Comparison of ENCODE assay signal across 10 cellular contexts in the genomic region with DNA sequence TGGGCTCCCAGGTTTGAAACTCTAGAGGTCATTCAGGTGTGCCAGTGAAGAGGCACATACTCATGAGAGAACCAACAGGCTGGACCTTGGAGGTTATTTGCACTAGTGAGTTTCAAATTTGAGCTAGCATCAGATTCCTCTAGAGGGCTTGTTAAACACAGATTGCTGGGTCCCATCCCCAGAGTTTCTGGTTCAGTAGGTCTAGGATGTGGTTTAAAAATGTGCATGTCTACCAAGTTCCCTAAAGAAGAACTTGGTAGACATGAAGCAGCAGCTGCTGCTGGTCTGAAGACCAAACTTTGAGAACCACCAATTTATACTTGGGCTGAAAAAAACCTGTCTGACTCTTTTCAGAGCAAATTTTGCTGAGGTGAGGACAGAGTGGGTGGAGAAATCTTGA.
DNase-seq lines count a peak whose midpoint lies in the region; ATAC-seq and TF ChIP-seq lines count a peak whose summit lies in the region.
"Had no signal": no experiment of that assay in that cellular context is flagged by ENCODE, and none has a peak within 500 bp of the region (broad histone marks: within the 10 kb centered on the region; RNA-seq: fewer than 3 reads in every experiment).

No MANE protein-coding gene starts in this region.

- peaks cover 60% of the 10 kb centered on the region for H4K20me1 ChIP-seq in OCI-LY3 (ENCODE audit: insufficient read depth, low read length)

- no peaks in the 10 kb centered on the region for H3K27me3 ChIP-seq in CD4-positive, alpha-beta T cell (ENCODE audit: control insufficient read depth, insufficient read depth, low read length)
- H3K27me3 ChIP-seq in OCI-LY3 (ENCODE audit: low read depth, low read length) (no peaks in the 10 kb centered on the region), lower lobe of right lung (ENCODE audit: low read depth) (no peaks in the 10 kb centered on the region)

- H3K4me2 ChIP-seq in OCI-LY3 (ENCODE audit: low read length) = peak overlapping the region; percentile 72

- H3K36me3 ChIP-seq in OCI-LY3 (replicated peaks; ENCODE audit: low read depth, low read length) (peaks cover 3% of the 10 kb centered on the region), lower lobe of right lung (no peaks in the 10 kb centered on the region)

- POLR2A ChIA-PET in CD4-positive, alpha-beta T cell (lab: Charles Lee) = interaction anchor here (1.1 to 2.5 kb wide), 4 partner anchors 10 to 62 kb away, joined by 3 to 8 read pairs (median 6); partner anchors contain the start of gene SUSD6

- H3K36me3 Mint-ChIP-seq in CD4-positive, alpha-beta T cell (ENCODE audit: low read depth) = peaks cover 25% of the 10 kb centered on the region
- H3K36me3 Mint-ChIP-seq: WTC11 had no signal

- H3K79me2 ChIP-seq in OCI-LY3 (ENCODE audit: low read length) = peaks cover 84% of the 10 kb centered on the region

- H3K9me3 Mint-ChIP-seq in CD4-positive, alpha-beta T cell = no peaks in the 10 kb centered on the region

- H3K4me1 ChIP-seq in OCI-LY3 (ENCODE audit: low read length) (peaks cover 70% of the 10 kb centered on the region), lower lobe of right lung (peaks cover 70% of the 10 kb centered on the region)

- no peaks in the 10 kb centered on the region for H3K9me3 ChIP-seq in CD4-positive, alpha-beta T cell (ENCODE audit: control insufficient read depth, low read length)
- H3K9me3 ChIP-seq in OCI-LY3 (ENCODE audit: insufficient read depth, low read length) (no peaks in the 10 kb centered on the region), lower lobe of right lung (no peaks in the 10 kb centered on the region)

- H3K27me3 Mint-ChIP-seq in CD4-positive, alpha-beta T cell = no peaks in the 10 kb centered on the region

- TF ChIP-seq CTCF in CD4-positive, alpha-beta T cell (IDR thresholded peaks at IDR 0.05) = no peak
- TF ChIP-seq CTCF in OCI-LY3 (IDR thresholded peaks at IDR 0.05; ENCODE audit: low read depth, low read length) = no peak
- no peak for TF ChIP-seq CTCF in lower lobe of right lung (IDR thresholded peaks at IDR 0.05)

- H3K27ac ChIP-seq in CD4-positive, alpha-beta T cell (ENCODE audit: low read depth, low read length) = no peak overlapping the region
- H3K27ac ChIP-seq in OCI-LY3 (ENCODE audit: low read length) (peak overlapping the region; percentile 60), lower lobe of right lung (peak overlapping the region; percentile 59)

- H3K4me1 Mint-ChIP-seq in CD4-positive, alpha-beta T cell (ENCODE audit: low read depth) = peaks cover 93% of the 10 kb centered on the region

- no peak for DNase-seq in CD4-positive, alpha-beta T cell
- DNase-seq in lower lobe of right lung = no peak
- no peak for DNase-seq in germinal center (ENCODE audit: low spot score)
- DNase-seq in hippocampal formation (lab: John Stamatoyannopoulos, UW) = no peak
- DNase-seq: NCI-H446 had no signal

- H3K4me3 Mint-ChIP-seq in CD4-positive, alpha-beta T cell = peak overlapping the region; percentile 74
- H3K4me3 Mint-ChIP-seq: WTC11 had no signal

- intact Hi-C loops in CD4-positive, alpha-beta T cell (cut with DNase I, micrococcal nuclease) = loop anchor here in 1 of 2 experiments (5.0 kb wide), 1 partner anchor 36 kb away; no protein-coding TSS in a partner anchor
- intact Hi-C loops in lower lobe of right lung (cut with DNase I) = no loop called here

- CTCF ChIA-PET in CD4-positive, alpha-beta T cell (lab: Charles Lee) = interaction anchor here (1.0 kb wide), 1 partner anchor 60 kb away, joined by 4 read pairs; no protein-coding TSS in a partner anchor

- H3K4me3 ChIP-seq in OCI-LY3 (ENCODE audit: low read length) (peak overlapping the region; percentile 33; the same call in 1 of the 2 replicates), lower lobe of right lung (peak overlapping the region; percentile 0)

- H3K27ac Mint-ChIP-seq in CD4-positive, alpha-beta T cell = peak overlapping the region; percentile 67
- H3K27ac Mint-ChIP-seq: WTC11 had no signal

- peak; percentile 63 for ATAC-seq in CD4-positive, alpha-beta T cell (ENCODE audit: poor library complexity)
- ATAC-seq in GM19467 (IDR thresholded peaks at IDR 0.05; ENCODE audit: unreplicated experiment) (peak; percentile 29), lower lobe of right lung (no peak), GM21381 (IDR thresholded peaks at IDR 0.05; ENCODE audit: unreplicated experiment) (no peak), HG03025 (IDR thresholded peaks at IDR 0.05; ENCODE audit: low FRiP score, unreplicated experiment) (no peak)

- H2AFZ ChIP-seq in OCI-LY3 (ENCODE audit: low read depth, low read length) = no peak overlapping the region

- peak overlapping the region; percentile 7; the same call in 1 of the 2 replicates for H3K9ac ChIP-seq in OCI-LY3 (ENCODE audit: low read length)

Comparison
In these comparisons a context has a peak if more than half of its experiments do, and no peak if none do; other contexts are left out.
1. ATAC-seq: peak in CD4-positive, alpha-beta T cell (single experiment) and GM19467 (single experiment); none in lower lobe of right lung (0 of 2), GM21381 (single experiment) and HG03025 (single experiment).